In genomic region chr21:17045214-17045835, GRCh38 we compare ENCODE assay signal across 9 cellular contexts.
DNase-seq lines count a peak whose midpoint lies in the region; ATAC-seq and TF ChIP-seq lines count a peak whose summit lies in the region.
"Had no signal": no experiment of that assay in that cellular context is flagged by ENCODE, and none has a peak within 500 bp of the region (broad histone marks: within the 10 kb centered on the region; RNA-seq: fewer than 3 reads in every experiment).

No MANE protein-coding gene starts in this region.

- H3K9me3 Mint-ChIP-seq in nephron progenitor cell: peaks cover 11% of the 10 kb centered on the region

- H3K4me1 Mint-ChIP-seq in nephron progenitor cell: no peaks in the 10 kb centered on the region
- H3K4me1 Mint-ChIP-seq: central memory CD8-positive, alpha-beta T cell had no signal

- 0 to 46% methylated on average over 1 of the region's 1 CpG for WGBS in aorta, 2 donors
- 3 to 43% (median 38%) methylated on average over 1 of the region's 1 CpG for WGBS in ovary, 3 donors

- no peak overlapping the region for H3K4me3 ChIP-seq in aorta (ENCODE audit: low read length in 2 of 2)
- no peak overlapping the region for H3K4me3 ChIP-seq in ovary

- H3K4me1 ChIP-seq in aorta (ENCODE audit: control insufficient read depth in 1 of 2, insufficient read depth in 2 of 2, low read length in 2 of 2): no peaks in the 10 kb centered on the region
- no peaks in the 10 kb centered on the region for H3K4me1 ChIP-seq in ovary (ENCODE audit: insufficient read depth)

- H3K27ac ChIP-seq in aorta (ENCODE audit: low read depth in 1 of 2, low read length in 2 of 2) (no peak overlapping the region), ovary (no peak overlapping the region)

- peaks cover 4% of the 10 kb centered on the region for H3K27me3 Mint-ChIP-seq in nephron progenitor cell (ENCODE audit: low read depth, poor library complexity)
- H3K27me3 Mint-ChIP-seq: central memory CD8-positive, alpha-beta T cell had no signal

- H3K4me3 Mint-ChIP-seq in nephron progenitor cell: no peak overlapping the region
- H3K4me3 Mint-ChIP-seq: central memory CD8-positive, alpha-beta T cell had no signal

- H3K36me3 ChIP-seq in aorta (ENCODE audit: control insufficient read depth in 1 of 2, insufficient read depth in 2 of 2, low read length in 1 of 2): no peaks in the 10 kb centered on the region
- no peaks in the 10 kb centered on the region for H3K36me3 ChIP-seq in ovary

- H3K27ac Mint-ChIP-seq in nephron progenitor cell: no peak overlapping the region

- intact Hi-C loops in aorta (cut with DNase I): no loop called here
- intact Hi-C loops in ovary (cut with DNase I): no loop called here

- DNase-seq in G401 (ENCODE audit: low spot score) (peak; percentile 40), NCI-H1694 treated with DMSO at 0.1 percent for 48 hours (lab: John Stamatoyannopoulos, UW) (peak; percentile 24), dedifferentiated amniotic fluid mesenchymal stem cell (ENCODE audit: extremely low spot score) (peak; percentile 41), nephron progenitor cell (no peak), aorta (no peak), NCI-H226 (no peak), ovary (no peak)

- H3K9me3 ChIP-seq in aorta (ENCODE audit: control insufficient read depth, low read length): no peaks in the 10 kb centered on the region
- H3K9me3 ChIP-seq in ovary: no peaks in the 10 kb centered on the region

- in situ Hi-C loops in G401 (cut with HindIII; ENCODE audit: low sequenced_read_pairs): no loop called here

- ATAC-seq in aorta (ENCODE audit: low FRiP score) (no peak), HG03108 (IDR thresholded peaks at IDR 0.05; ENCODE audit: unreplicated experiment) (no peak)

- no peak for TF ChIP-seq EP300 in ovary (IDR thresholded peaks at IDR 0.05)

- H3K27me3 ChIP-seq in aorta (ENCODE audit: control insufficient read depth in 1 of 2, insufficient read depth in 2 of 2, low read length in 1 of 2) (no peaks in the 10 kb centered on the region), ovary (no peaks in the 10 kb centered on the region)

- no peak for TF ChIP-seq POLR2A in ovary (IDR thresholded peaks at IDR 0.05)

- H3K36me3 Mint-ChIP-seq in nephron progenitor cell (ENCODE audit: low read depth): no peaks in the 10 kb centered on the region

- TF ChIP-seq CTCF in nephron progenitor cell (IDR thresholded peaks at IDR 0.05): peak; percentile 36
- TF ChIP-seq CTCF in ovary (IDR thresholded peaks at IDR 0.05): peak in 1 of 3 donors; percentile 18

Comparison
In these comparisons a context has a peak if more than half of its experiments do, and no peak if none do; other contexts are left out.
1. DNase-seq: peak in G401 (single experiment), NCI-H1694 treated with DMSO at 0.1 percent for 48 hours (single experiment) and dedifferentiated amniotic fluid mesenchymal stem cell (single experiment); none in nephron progenitor cell (single experiment), aorta (0 of 2), NCI-H226 (single experiment) and ovary (0 of 5).